Comparison of ENCODE assay signal across 8 cellular contexts in the genomic region with DNA sequence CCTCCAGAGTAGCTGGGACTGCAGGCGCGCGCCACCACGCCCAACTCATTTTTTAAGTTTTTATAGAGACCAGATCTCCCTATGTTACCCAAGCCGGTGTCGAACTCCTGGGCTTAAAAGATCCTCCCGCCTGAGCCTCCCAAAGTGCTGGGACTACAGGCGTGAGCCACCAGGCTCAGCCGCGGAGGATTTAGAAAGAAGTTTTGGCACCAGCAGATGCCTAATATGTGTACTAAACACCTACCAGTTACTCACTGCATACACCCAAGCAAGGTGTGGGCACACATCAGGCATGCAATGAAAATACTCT. TPM values are rescaled to one million over a fixed set of nuclear protein-coding genes. Genes with fewer than 3 reads are reported as not detected.
DNase-seq lines count a peak whose midpoint lies in the region; ATAC-seq and TF ChIP-seq lines count a peak whose summit lies in the region.

No MANE protein-coding gene starts in this region.

- ATAC-seq in naive thymus-derived CD8-positive, alpha-beta T cell = no peak
- ATAC-seq in GM19455 (IDR thresholded peaks at IDR 0.05; ENCODE audit: unreplicated experiment) (no peak), HG03095 (IDR thresholded peaks at IDR 0.05; ENCODE audit: unreplicated experiment) (no peak)

- H3K4me1 Mint-ChIP-seq in naive thymus-derived CD8-positive, alpha-beta T cell = peaks cover 11 to 26% (median 22%) of the 10 kb centered on the region in 4 donors

- H3K27ac Mint-ChIP-seq in naive thymus-derived CD8-positive, alpha-beta T cell = peak overlapping the region in 6 of 10 donors; percentile 5 to 98 (median 70)

- 0 out of 2 replicates have a peak, but pooled peaks cover 4% of the 10 kb centered on the region for H3K36me3 ChIP-seq in KMS-11 (ENCODE audit: insufficient read depth)

- no peak overlapping the region for H3K27ac ChIP-seq in KMS-11
- peak overlapping the region; percentile 72 for H3K27ac ChIP-seq in cingulate gyrus (ENCODE audit: low read depth, low read length)

- H3K4me2 ChIP-seq in KMS-11 = peak overlapping the region; percentile 89

- no peak for DNase-seq in AG09309 (ENCODE audit: low read depth)
- DNase-seq in naive thymus-derived CD8-positive, alpha-beta T cell = no peak
- DNase-seq in NCI-H1092 treated with DMSO at 0.1 percent for 48 hours (lab: John Stamatoyannopoulos, UW) = no peak
- no peak for DNase-seq in SKM-1 treated with dmso at 0.1 percent for 144 hours (lab: John Stamatoyannopoulos, UW; ENCODE audit: unreplicated experiment)

- peak overlapping the region; percentile 100 for H2AFZ ChIP-seq in KMS-11 (ENCODE audit: low read depth)

- no peaks in the 10 kb centered on the region for H3K79me2 ChIP-seq in KMS-11 (ENCODE audit: insufficient read depth, low read depth)

- H4K20me1 ChIP-seq in KMS-11 (ENCODE audit: insufficient read depth) = no peaks in the 10 kb centered on the region

- no peak for TF ChIP-seq CTCF in AG09309 (IDR thresholded peaks at IDR 0.05; ENCODE audit: control insufficient read depth, insufficient read depth, low read depth, low read length, missing control alignments)
- no peak for TF ChIP-seq CTCF in KMS-11 (conservative IDR thresholded peaks at IDR 0.05; ENCODE audit: low read depth, low read length)

- H3K27me3 ChIP-seq in KMS-11 (ENCODE audit: insufficient read depth, low read depth) = no peaks in the 10 kb centered on the region

- H3K27me3 Mint-ChIP-seq in naive thymus-derived CD8-positive, alpha-beta T cell = no peaks in the 10 kb centered on the region

- POLR2A ChIA-PET in naive thymus-derived CD8-positive, alpha-beta T cell (lab: Charles Lee) = interaction anchor here (0.6 to 3.1 kb wide), 11 partner anchors 27 to 1329 kb away, joined by 3 to 13 read pairs (median 6); partner anchors contain the start of genes ZFP82, ZNF146, ZNF260 and ZNF382

- H3K36me3 Mint-ChIP-seq in naive thymus-derived CD8-positive, alpha-beta T cell = peaks cover 4 to 18% (median 16%) of the 10 kb centered on the region in 3 donors

- H3K9me3 Mint-ChIP-seq in naive thymus-derived CD8-positive, alpha-beta T cell = peaks cover 0 to 48% (median 16%) of the 10 kb centered on the region in 9 donors

- H3K9ac ChIP-seq in KMS-11 = no peak overlapping the region

- peak overlapping the region; percentile 89 to 98 (median 96) for H3K4me3 Mint-ChIP-seq in naive thymus-derived CD8-positive, alpha-beta T cell

- H3K4me3 ChIP-seq in AG09309 (ENCODE audit: control insufficient read depth, low read depth, low read length) = peak overlapping the region; percentile 80
- H3K4me3 ChIP-seq in KMS-11 (IDR thresholded peaks at IDR 0.05; ENCODE audit: insufficient read depth, low read depth, low read length) = no peak overlapping the region

- peaks cover 9% of the 10 kb centered on the region for H3K4me1 ChIP-seq in KMS-11 (ENCODE audit: low read depth, poor library complexity, severe bottlenecking)

RNA-seq across cellular contexts. Expression of gene ZFP14, which starts 0.5 kb away (rescaled TPM):
- 10 to 100 TPM; 21.3 to 22.1 TPM for total RNA-seq in naive thymus-derived CD8-positive, alpha-beta T cell
- polyA plus RNA-seq in naive thymus-derived CD8-positive, alpha-beta T cell = 1 to 10 TPM; 3.4 to 5.5 (median 4.6) TPM

RNA-seq across cellular contexts. Expression of gene ZFP82, which starts 39.0 kb away (rescaled TPM):
- 10 to 100 TPM; 10.1 to 12.4 TPM for total RNA-seq in naive thymus-derived CD8-positive, alpha-beta T cell
- 10 to 100 TPM in 1 of 3 donors, 1 to 10 TPM in 2; 2.8 to 13.5 (median 5.3) TPM for polyA plus RNA-seq in naive thymus-derived CD8-positive, alpha-beta T cell
